In genomic region chr22:24894998-24895397, GRCh38 we compare ENCODE assay signal across 8 cellular contexts. TPM values are rescaled to one million over a fixed set of nuclear protein-coding genes. Genes with fewer than 3 reads are reported as not detected.
DNase-seq lines count a peak whose midpoint lies in the region; ATAC-seq and TF ChIP-seq lines count a peak whose summit lies in the region.

No MANE protein-coding gene starts in this region.

- TF ChIP-seq CTCF in upper lobe of left lung (IDR thresholded peaks at IDR 0.05), result no peak

- WGBS in upper lobe of left lung, 2 donors, result 27 to 30% methylated on average over 7 of the region's 7 CpGs

- H3K27ac ChIP-seq in upper lobe of left lung, result peak overlapping the region; percentile 55 to 74 (median 68)

- no peaks in the 10 kb centered on the region for H3K36me3 ChIP-seq in upper lobe of left lung

- no peak overlapping the region for H3K4me3 ChIP-seq in upper lobe of left lung

- no peak for TF ChIP-seq POLR2A in upper lobe of left lung (IDR thresholded peaks at IDR 0.05)

- no peaks in the 10 kb centered on the region for H3K27me3 ChIP-seq in upper lobe of left lung

- H3K4me1 ChIP-seq in upper lobe of left lung, result peaks cover 4 to 17% (median 10%) of the 10 kb centered on the region in 4 donors

- H3K9me3 ChIP-seq in upper lobe of left lung, result no peaks in the 10 kb centered on the region

- TF ChIP-seq EP300 in upper lobe of left lung (IDR thresholded peaks at IDR 0.05), result no peak

- DNase-seq in NCI-H1417 (lab: John Stamatoyannopoulos, UW) (peak in 2 of 3 experiments; percentile 34 to 52), NCI-H1417 treated with DMSO at 0.1 percent for 48 hours (lab: John Stamatoyannopoulos, UW) (no peak), astrocyte of the hippocampus (ENCODE audit: low read depth, low spot score) (peak; percentile 70), left kidney (ENCODE audit: low read depth, low spot score) (peak; percentile 55), upper lobe of left lung (peak; percentile 36 to 80), SK-N-DZ (ENCODE audit: low spot score) (no peak), GM19240 (ENCODE audit: insufficient read length, low spot score) (no peak)
- no peak for DNase-seq in stimulated activated CD4-positive, alpha-beta T cell treated with anti-CD3 and anti-CD28 coated beads, Interleukin-12 subunit alpha, Interleukin-12 subunit beta, amount 100 ng/mL, for 4 hours

- ATAC-seq in upper lobe of left lung (ENCODE audit: low FRiP score in 2 of 2), result peak; percentile 74 to 78

RNA-seq across cellular contexts. Expression of gene LHFPL7, which starts 51.5 kb away (rescaled TPM):
- not detected for total RNA-seq in upper lobe of left lung
- not detected in 2 replicates for polyA plus RNA-seq in SK-N-DZ (2014; cell fraction: cytosol; rRNA removed)
- not detected in 2 replicates for polyA plus RNA-seq in SK-N-DZ (2014; cell fraction: nucleus; rRNA removed)

RNA-seq across cellular contexts. Expression of gene KIAA1671, which starts 57.5 kb away (rescaled TPM):
- total RNA-seq in upper lobe of left lung, result 10 to 100 TPM; 30.9 to 57.7 (median 42.1) TPM
- polyA plus RNA-seq in SK-N-DZ (2014; cell fraction: cytosol; rRNA removed), result 2.1 and 2.3 TPM in 2 replicates
- 0.45 and 1.3 TPM in 2 replicates for polyA plus RNA-seq in SK-N-DZ (2014; cell fraction: nucleus; rRNA removed)

Comparison
In these comparisons a context has a peak if more than half of its experiments do, and no peak if none do; other contexts are left out.
1. DNase-seq: peak in NCI-H1417 (2 of 3), astrocyte of the hippocampus (single experiment), left kidney (single experiment) and upper lobe of left lung (2 of 2); none in NCI-H1417 treated with DMSO at 0.1 percent for 48 hours (single experiment), SK-N-DZ (single experiment), GM19240 (single experiment) and stimulated activated CD4-positive, alpha-beta T cell treated with anti-CD3 and anti-CD28 coated beads, Interleukin-12 subunit alpha, Interleukin-12 subunit beta, amount 100 ng/mL, for 4 hours (single experiment).